30 cellular contexts compared by ENCODE assay signal in the genomic region with DNA sequence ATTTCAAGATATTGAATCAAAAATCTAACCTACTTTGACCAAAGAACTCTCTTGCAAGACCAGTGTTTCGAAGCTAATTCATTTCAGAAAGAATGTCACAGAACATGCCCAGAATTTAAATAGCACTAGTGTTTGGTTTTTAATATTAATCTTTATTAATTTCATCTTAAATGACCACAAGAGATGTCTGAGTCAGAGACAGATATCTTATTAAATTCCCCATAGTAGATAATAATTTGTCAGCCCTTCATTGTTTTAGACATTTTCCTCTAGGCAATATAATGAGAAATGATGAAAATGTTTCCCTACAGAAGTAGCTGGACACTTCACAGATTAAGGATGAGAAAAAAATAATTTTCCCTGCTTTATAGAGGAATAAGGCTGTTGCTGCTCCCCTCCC.
"Had no signal": no experiment of that assay in that cellular context is flagged by ENCODE, and none has a peak within 500 bp of the region (broad histone marks: within the 10 kb centered on the region; RNA-seq: fewer than 3 reads in every experiment).

No MANE protein-coding gene starts in this region.

- H3K36me3 Mint-ChIP-seq: immature natural killer cell; mesothelial cell of epicardium; naive B cell; natural killer cell; stimulated activated naive B cell treated with anti-CD40 and anti-IgM and Interleukin-4, amounts not matched to agents 10 μg/mL and 1 μg/mL and 100 μg/mL, for 72 hours had no signal

- DNase-seq: hypothalamus; immature natural killer cell; kidney; left colon; left lung; lower lobe of right lung; mesendoderm; naive B cell; natural killer cell; nephron progenitor cell; nucleus accumbens; pancreas; posterior cingulate gyrus; right cardiac atrium; stimulated activated CD4-positive, alpha-beta T cell treated with anti-CD3 and anti-CD28 coated beads, Interleukin-12 subunit alpha, Interleukin-12 subunit beta, amount 100 ng/mL, for 4 hours; stimulated activated CD4-positive, alpha-beta T cell treated with anti-CD3 and anti-CD28 coated beads, Interleukin-15, amount 100 ng/mL, for 24 hours; stimulated activated CD4-positive, alpha-beta T cell treated with anti-CD3 and anti-CD28 coated beads, Interleukin-2, amount 100 ng/mL, for 24 hours; stimulated activated CD4-positive, alpha-beta T cell treated with anti-CD3 and anti-CD28 coated beads, Interleukin-4, amount 100 ng/mL, for 1 hour; stimulated activated naive B cell treated with anti-CD40 and anti-IgM and Interleukin-4, amounts not matched to agents 10 μg/mL and 1 μg/mL and 100 μg/mL, for 72 hours; stimulated activated naive CD8-positive, alpha-beta T cell treated with anti-CD3 and anti-CD28 coated beads, Interleukin-15, Interleukin-2, amounts not matched to agents 100 U/mL and 50 U/mL, for 24 hours; stomach; testis; thyroid gland; transverse colon; upper lobe of left lung had no signal

- ATAC-seq: left colon; left lung; lower lobe of right lung; natural killer cell; pancreas; right cardiac atrium; sciatic nerve; stimulated activated naive B cell treated with anti-CD40 and anti-IgM and Interleukin-4, amounts not matched to agents 10 μg/mL and 1 μg/mL and 100 μg/mL, for 72 hours; stimulated activated naive CD8-positive, alpha-beta T cell treated with anti-CD3 and anti-CD28 coated beads, Interleukin-15, Interleukin-2, amounts not matched to agents 100 U/mL and 50 U/mL, for 24 hours had no signal

- H3K4me1 Mint-ChIP-seq: immature natural killer cell; naive B cell; natural killer cell; nephron progenitor cell; stimulated activated naive B cell treated with anti-CD40 and anti-IgM and Interleukin-4, amounts not matched to agents 10 μg/mL and 1 μg/mL and 100 μg/mL, for 72 hours had no signal

- H3K27me3 Mint-ChIP-seq: naive B cell; stimulated activated naive B cell treated with anti-CD40 and anti-IgM and Interleukin-4, amounts not matched to agents 10 μg/mL and 1 μg/mL and 100 μg/mL, for 72 hours had no signal

- H3K36me3 ChIP-seq: left lung, lower lobe of right lung, pancreas, prostate gland, stomach, thyroid gland, transverse colon, upper lobe of left lung, vagina had no signal

- H3K9me3 ChIP-seq: left lung, lower lobe of right lung, pancreas, prostate gland, stomach, testis, thyroid gland, transverse colon, upper lobe of left lung, vagina had no signal

- H3K27ac ChIP-seq: left lung, lower lobe of right lung, pancreas, prostate gland, skin epidermis, stomach, testis, thyroid gland, transverse colon, upper lobe of left lung, vagina had no signal

- H3K4me3 Mint-ChIP-seq: immature natural killer cell; mesothelial cell of epicardium; naive B cell; natural killer cell; nephron progenitor cell; stimulated activated naive B cell treated with anti-CD40 and anti-IgM and Interleukin-4, amounts not matched to agents 10 μg/mL and 1 μg/mL and 100 μg/mL, for 72 hours had no signal

- H3K27ac Mint-ChIP-seq: immature natural killer cell; mesothelial cell of epicardium; naive B cell; natural killer cell; nephron progenitor cell; stimulated activated naive B cell treated with anti-CD40 and anti-IgM and Interleukin-4, amounts not matched to agents 10 μg/mL and 1 μg/mL and 100 μg/mL, for 72 hours had no signal

- H3K4me3 ChIP-seq: left lung, lower lobe of right lung, pancreas, prostate gland, skin epidermis, stomach, testis, thyroid gland, transverse colon, upper lobe of left lung, vagina had no signal

- H3K9me3 Mint-ChIP-seq: mesothelial cell of epicardium, nephron progenitor cell had no signal

- H3K27me3 ChIP-seq: left lung, pancreas, stomach, testis, thyroid gland, transverse colon, upper lobe of left lung, vagina had no signal

- H3K4me1 ChIP-seq: left lung, lower lobe of right lung, pancreas, prostate gland, stomach, testis, thyroid gland, transverse colon, upper lobe of left lung, vagina had no signal
